8 cellular contexts compared by ENCODE assay signal in the genomic region with DNA sequence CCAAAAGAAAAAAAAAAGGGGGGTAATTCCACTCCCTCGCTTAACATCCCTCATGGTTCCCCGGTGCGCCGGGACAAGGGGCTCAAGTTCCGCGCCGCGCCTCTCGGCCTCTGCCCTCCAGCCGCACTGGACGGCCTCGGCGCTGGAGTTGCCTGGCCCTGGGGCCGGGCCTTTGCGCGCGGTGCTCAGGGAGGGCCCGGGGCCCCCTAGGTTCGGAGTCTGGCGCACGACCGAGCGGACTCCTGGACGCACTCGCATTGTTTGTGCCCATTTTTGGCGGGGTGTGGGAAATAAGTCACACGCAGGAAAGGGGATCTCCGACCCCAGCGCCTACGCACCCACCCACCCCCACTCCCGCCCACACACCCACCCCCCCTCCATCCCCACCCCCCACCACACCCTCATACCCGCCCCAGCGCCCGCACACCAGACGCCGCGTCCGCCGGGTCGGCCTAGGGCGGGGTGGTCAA. TPM values are rescaled to one million over a fixed set of nuclear protein-coding genes. Genes with fewer than 3 reads are reported as not detected.
DNase-seq lines count a peak whose midpoint lies in the region; ATAC-seq and TF ChIP-seq lines count a peak whose summit lies in the region.

No MANE protein-coding gene starts in this region.

- TF ChIP-seq CTCF in AG04449 (IDR thresholded peaks at IDR 0.05; ENCODE audit: insufficient read depth, low read length, missing control alignments) (no peak), PC-9 (conservative IDR thresholded peaks at IDR 0.05) (no peak), cardiac fibroblast (IDR thresholded peaks at IDR 0.05; ENCODE audit: low read depth, low read length) (no peak)

- CTCF ChIA-PET in AG04449 (lab: Yijun Ruan, JAX) = interaction anchor here (1.1 to 1.8 kb wide), 3 partner anchors 9 to 161 kb away, joined by 3 to 6 read pairs (median 6); partner anchors contain the start of genes SURF1 and SURF2
- CTCF ChIA-PET in PC-9 (lab: Charles Lee) = interaction anchor here (0.7 to 1.1 kb wide), 2 partner anchors 56 to 162 kb away, joined by 3 to 5 read pairs; no protein-coding TSS in a partner anchor

- H4K20me1 ChIP-seq in PC-9 (ENCODE audit: insufficient read depth) = peaks cover 50% of the 10 kb centered on the region

- no peak for TF ChIP-seq POLR2A in GM18505 (IDR thresholded peaks at IDR 0.05; ENCODE audit: borderline replicate concordance, extremely low read depth, insufficient read depth, insufficient read length)

- H3K9me2 ChIP-seq in PC-9 (ENCODE audit: insufficient read depth) = no peaks in the 10 kb centered on the region

- H3K4me1 ChIP-seq in PC-9 (replicated peaks; ENCODE audit: insufficient read depth) = peaks cover 17% of the 10 kb centered on the region

- intact Hi-C loops in PC-9 (cut with micrococcal nuclease; ENCODE audit: unreplicated experiment) = no loop called here

- DNase-seq in AG04449 (ENCODE audit: low read depth, low spot score) (no peak), PC-9 (peak in 1 of 2 experiments; percentile 55), cardiac fibroblast (ENCODE audit: low read depth in 2 of 2) (peak; percentile 31 to 33), left lobe of liver (ENCODE audit: low spot score) (no peak), substantia nigra (lab: John Stamatoyannopoulos, UW) (peak in 4 of 49 donors; percentile 34 to 77 (median 48)), NCI-H1048 (lab: John Stamatoyannopoulos, UW) (no peak)

- H3K27ac ChIP-seq in PC-9 (no peak overlapping the region; the same call in 1 of the 2 replicates), substantia nigra (ENCODE audit: low read depth, low read length, poor library complexity, severe bottlenecking) (peak overlapping the region; percentile 87)

- peak overlapping the region; percentile 96 for H3K4me3 ChIP-seq in AG04449 (ENCODE audit: low read depth, low read length)
- peak overlapping the region; percentile 99 for H3K4me3 ChIP-seq in PC-9
- peak overlapping the region; percentile 98 to 99 for H3K4me3 ChIP-seq in cardiac fibroblast (replicated peaks in 1 of 2; ENCODE audit: low read depth in 2 of 2, low read length in 2 of 2)

- H3K4me2 ChIP-seq in PC-9 = peak overlapping the region; percentile 95

- peaks cover 45% of the 10 kb centered on the region for H3F3A ChIP-seq in PC-9 (ENCODE audit: insufficient read depth, low read depth)

- H3K9me3 ChIP-seq in PC-9 (ENCODE audit: insufficient read depth, low read depth) = no peaks in the 10 kb centered on the region

- ATAC-seq in GM18505 (IDR thresholded peaks at IDR 0.05; ENCODE audit: unreplicated experiment) = peak; percentile 37
- ATAC-seq in HG02970 (IDR thresholded peaks at IDR 0.05; ENCODE audit: low FRiP score, unreplicated experiment) = peak; percentile 25
- ATAC-seq in left lobe of liver = peak; percentile 60

- peaks cover 58% of the 10 kb centered on the region for H3K79me2 ChIP-seq in PC-9 (ENCODE audit: low read depth)

- peak overlapping the region; percentile 76 for H2AFZ ChIP-seq in PC-9

- peaks cover 41% of the 10 kb centered on the region for H3K36me3 ChIP-seq in PC-9 (ENCODE audit: low read depth)

- H3K27me3 ChIP-seq in PC-9 (ENCODE audit: insufficient read depth, low read depth) = no peaks in the 10 kb centered on the region

- POLR2A ChIA-PET in AG04449 (lab: Yijun Ruan, JAX) (interaction anchor here (0.6 to 2.1 kb wide), 20 partner anchors 8 to 319 kb away, joined by 3 to 14 read pairs (median 4); partner anchors contain the start of genes CACFD1, SLC2A6, SURF1 and SURF2), PC-9 (lab: Charles Lee; ENCODE audit: unreplicated experiment) (interaction anchor here (0.6 to 0.9 kb wide), 7 partner anchors 26 to 941 kb away, joined by 3 to 19 read pairs (median 6); partner anchors contain the start of gene GTF3C5)

- TSS peak; percentile 11 for BruUV-seq in PC-9 (replicated peaks; lab: Mats Ljungman, UMichigan)

RNA-seq across cellular contexts. Expression of gene MED22, which starts 0.4 kb away (rescaled TPM):
- total RNA-seq in PC-9 (2021) = 38.2 and 38.7 TPM in 2 replicates
- total RNA-seq in left lobe of liver = 10.3 TPM

RNA-seq across cellular contexts. Expression of gene RPL7A, which starts 0.5 kb away (rescaled TPM):
- total RNA-seq in PC-9 (2021) (2,381 and 2,937 TPM in 2 replicates), left lobe of liver (609 TPM)

RNA-seq across cellular contexts. Expression of gene SURF1, which starts 8.7 kb away (rescaled TPM):
- total RNA-seq in PC-9 (2021) = 57.7 and 69.1 TPM in 2 replicates
- 59.9 TPM for total RNA-seq in left lobe of liver

RNA-seq across cellular contexts. Expression of gene SURF2, which starts 8.8 kb away (rescaled TPM):
- total RNA-seq in PC-9 (2021) (18.1 and 28.6 TPM in 2 replicates), left lobe of liver (9.0 TPM)

RNA-seq across cellular contexts. Expression of gene SURF6, which starts 11.6 kb away (rescaled TPM):
- total RNA-seq in PC-9 (2021) (21.2 and 29.8 TPM in 2 replicates), left lobe of liver (9.7 TPM)

Comparison
In these comparisons a context has a peak if more than half of its experiments do, and no peak if none do; other contexts are left out.
1. DNase-seq: peak in cardiac fibroblast (2 of 2); none in AG04449 (single experiment), left lobe of liver (single experiment) and NCI-H1048 (single experiment).
2. Peak in every context shown above with its lines, with median percentiles within 50 percentile points of each other: H3K4me3 ChIP-seq and ATAC-seq.